16 cellular contexts compared by ENCODE assay signal in the genomic region with DNA sequence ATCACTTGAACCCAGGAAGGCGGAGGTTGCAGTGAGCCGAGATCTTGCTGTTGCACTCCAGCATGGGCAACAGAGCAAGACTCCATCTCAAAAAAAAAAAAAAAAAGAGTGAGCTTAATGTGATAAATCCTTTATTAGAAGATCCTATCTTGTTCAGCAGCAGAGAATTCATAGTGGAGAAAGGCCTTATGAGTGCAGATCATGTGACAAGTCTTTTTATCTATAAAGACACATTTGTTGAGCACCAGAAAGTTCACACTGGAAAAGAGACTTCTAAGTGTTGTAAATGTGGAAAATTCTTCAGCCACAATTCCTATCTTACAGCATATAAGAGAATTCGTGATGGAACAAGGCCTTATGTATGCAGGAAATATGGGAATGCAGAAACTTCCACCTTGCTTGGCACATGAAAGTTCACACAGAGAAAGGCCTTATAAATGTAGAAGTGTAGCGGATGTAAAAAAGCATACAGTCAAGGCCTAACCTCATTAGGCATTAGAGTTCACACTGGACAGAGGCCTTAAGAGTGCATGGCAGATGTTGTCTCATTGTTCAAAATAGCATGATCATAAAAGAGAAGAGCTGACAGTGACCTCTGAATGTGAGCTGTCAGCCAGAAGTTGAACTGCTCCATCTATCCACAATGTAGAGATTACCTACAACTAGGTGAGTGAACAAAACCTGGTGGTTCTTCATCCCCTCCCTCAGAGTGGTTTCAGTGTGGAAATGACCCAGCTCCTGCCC. TPM values are rescaled to one million over a fixed set of nuclear protein-coding genes. Genes with fewer than 3 reads are reported as not detected.
DNase-seq lines count a peak whose midpoint lies in the region; ATAC-seq and TF ChIP-seq lines count a peak whose summit lies in the region.
"Had no signal": no experiment of that assay in that cellular context is flagged by ENCODE, and none has a peak within 500 bp of the region (broad histone marks: within the 10 kb centered on the region; RNA-seq: fewer than 3 reads in every experiment).

No MANE protein-coding gene starts in this region.

- DNase-seq in CD8-positive, alpha-beta T cell = no peak
- DNase-seq in NCI-H69 (lab: John Stamatoyannopoulos, UW) = peak; percentile 24
- DNase-seq in erythroblast (lab: John Stamatoyannopoulos, UW) = peak; percentile 30 to 64
- DNase-seq in activated naive CD4-positive, alpha-beta T cell treated with anti-CD3 and anti-CD28 coated beads, Interleukin-2, amount 50 U/mL, for 72 hours (ENCODE audit: low spot score in 2 of 2) = no peak
- DNase-seq in body of pancreas = no peak
- DNase-seq: activated B cell treated with CpG ODN at 0.5 μM for 24 hours; activated gamma-delta T cell treated with Interleukin-2 at 50 U/mL for 16 hours; DMS79 treated with DMSO at 0.1 percent for 48 hours; effector CD8-positive, alpha-beta T cell; left cardiac atrium; NCI-H146; PC-3; SW 1271 had no signal

- no peak for TF ChIP-seq CTCF in CD8-positive, alpha-beta T cell (IDR thresholded peaks at IDR 0.05)
- TF ChIP-seq CTCF in neutrophil (IDR thresholded peaks at IDR 0.05) (no peak), body of pancreas (IDR thresholded peaks at IDR 0.05) (no peak)

- peaks cover 23% of the 10 kb centered on the region for H3K4me1 ChIP-seq in CD8-positive, alpha-beta T cell (ENCODE audit: insufficient read depth, low read length)
- H3K4me1 ChIP-seq in neutrophil (ENCODE audit: control insufficient read depth in 1 of 2, insufficient read depth in 1 of 2, low read depth in 1 of 2, low read length in 1 of 2) (peaks cover 8 to 9% of the 10 kb centered on the region in 2 experiments), body of pancreas (peaks cover 6% of the 10 kb centered on the region)

- no peaks in the 10 kb centered on the region for H3K27me3 ChIP-seq in CD8-positive, alpha-beta T cell (ENCODE audit: insufficient read depth, low read length)
- H3K27me3 ChIP-seq in neutrophil = no peaks in the 10 kb centered on the region
- H3K27me3 ChIP-seq in body of pancreas = no peaks in the 10 kb centered on the region

- H3K36me3 ChIP-seq in CD8-positive, alpha-beta T cell (ENCODE audit: insufficient read depth, low read length) = no peaks in the 10 kb centered on the region
- H3K36me3 ChIP-seq in neutrophil = no peaks in the 10 kb centered on the region
- H3K36me3 ChIP-seq in body of pancreas (replicated peaks in 1 of 2; ENCODE audit: insufficient read depth in 1 of 2, low read depth in 2 of 2) = no peaks in the 10 kb centered on the region

- ATAC-seq in CD8-positive, alpha-beta T cell = no peak
- ATAC-seq in HG02981 (IDR thresholded peaks at IDR 0.05; ENCODE audit: unreplicated experiment) (no peak), body of pancreas (no peak)
- ATAC-seq in activated naive CD4-positive, alpha-beta T cell treated with anti-CD3 and anti-CD28 coated beads, Interleukin-2, amount 50 U/mL, for 72 hours = no peak
- ATAC-seq: PC-3 had no signal

- peaks cover 72% of the 10 kb centered on the region for H3K4me1 Mint-ChIP-seq in CD8-positive, alpha-beta T cell (ENCODE audit: low read depth)

- intact Hi-C loops in CD8-positive, alpha-beta T cell (cut with DNase I, micrococcal nuclease) = no loop called here
- intact Hi-C loops in body of pancreas (cut with DNase I) = no loop called here

- POLR2A ChIA-PET in CD8-positive, alpha-beta T cell (lab: Charles Lee) = interaction anchor here (0.9 kb wide), 1 partner anchor 7 kb away, joined by 3 read pairs; no protein-coding TSS in a partner anchor

- no peak overlapping the region for H3K4me3 ChIP-seq in CD8-positive, alpha-beta T cell (ENCODE audit: low read depth, low read length)
- no peak overlapping the region for H3K4me3 ChIP-seq in neutrophil (ENCODE audit: low read depth in 1 of 2, low read length in 1 of 2)
- H3K4me3 ChIP-seq in body of pancreas = no peak overlapping the region

- H3K9me3 Mint-ChIP-seq in CD8-positive, alpha-beta T cell = no peaks in the 10 kb centered on the region
- H3K9me3 Mint-ChIP-seq in activated naive CD4-positive, alpha-beta T cell treated with anti-CD3 and anti-CD28 coated beads, Interleukin-2, amount 50 U/mL, for 72 hours = no peaks in the 10 kb centered on the region
- H3K9me3 Mint-ChIP-seq: activated B cell treated with CpG ODN at 0.5 μM for 24 hours, brain had no signal

- CTCF ChIA-PET in CD8-positive, alpha-beta T cell (lab: Charles Lee) = interaction anchor here (0.6 kb wide), 1 partner anchor 982 kb away, joined by 3 read pairs; no protein-coding TSS in a partner anchor

- H3K9me3 ChIP-seq in CD8-positive, alpha-beta T cell (ENCODE audit: low read length) = no peaks in the 10 kb centered on the region
- H3K9me3 ChIP-seq in neutrophil (no peaks in the 10 kb centered on the region), body of pancreas (no peaks in the 10 kb centered on the region)

- no peak overlapping the region for H3K4me3 Mint-ChIP-seq in CD8-positive, alpha-beta T cell
- H3K4me3 Mint-ChIP-seq: activated B cell treated with CpG ODN at 0.5 μM for 24 hours, brain had no signal

- H3K27ac Mint-ChIP-seq in CD8-positive, alpha-beta T cell = peak overlapping the region; percentile 23
- H3K27ac Mint-ChIP-seq in activated naive CD4-positive, alpha-beta T cell treated with anti-CD3 and anti-CD28 coated beads, Interleukin-2, amount 50 U/mL, for 72 hours = no peak overlapping the region

- TF ChIP-seq POLR2A in erythroblast (IDR thresholded peaks at IDR 0.05; ENCODE audit: low read length) (no peak), body of pancreas (IDR thresholded peaks at IDR 0.05) (no peak)

- no peak overlapping the region for H3K27ac ChIP-seq in CD8-positive, alpha-beta T cell (ENCODE audit: low read depth, low read length)
- peak overlapping the region; percentile 39 for H3K27ac ChIP-seq in neutrophil
- H3K27ac ChIP-seq in body of pancreas = no peak overlapping the region

- H3K36me3 Mint-ChIP-seq in CD8-positive, alpha-beta T cell = peaks cover 20% of the 10 kb centered on the region
- H3K36me3 Mint-ChIP-seq in activated naive CD4-positive, alpha-beta T cell treated with anti-CD3 and anti-CD28 coated beads, Interleukin-2, amount 50 U/mL, for 72 hours = peaks cover 0 to 28% of the 10 kb centered on the region in 2 donors

- 83 to 90% methylated on average over 4 of the region's 4 CpGs for WGBS in body of pancreas, 2 donors

- no peaks in the 10 kb centered on the region for H3K27me3 Mint-ChIP-seq in CD8-positive, alpha-beta T cell (ENCODE audit: low read depth)
- H3K27me3 Mint-ChIP-seq: activated B cell treated with CpG ODN at 0.5 μM for 24 hours, brain had no signal

RNA-seq across cellular contexts. Expression of a gene that starts 16.7 kb away (rescaled TPM):
- 10 to 100 TPM; 64.2 to 67.8 TPM for total RNA-seq in CD8-positive, alpha-beta T cell
- total RNA-seq in activated naive CD4-positive, alpha-beta T cell treated with anti-CD3 and anti-CD28 coated beads, Interleukin-2, amount 50 U/mL, for 72 hours = 10 to 100 TPM; 78.8 to 92.8 TPM
- 10 to 100 TPM; 29.1 to 35.6 TPM for total RNA-seq in body of pancreas

RNA-seq across cellular contexts. Expression of a gene that starts 38.3 kb away (rescaled TPM):
- 1 to 10 TPM; 4.7 to 4.9 TPM for total RNA-seq in CD8-positive, alpha-beta T cell
- 10 to 100 TPM; 10.7 to 14.6 TPM for total RNA-seq in activated naive CD4-positive, alpha-beta T cell treated with anti-CD3 and anti-CD28 coated beads, Interleukin-2, amount 50 U/mL, for 72 hours
- 10 to 100 TPM in 1 of 2 donors, 1 to 10 TPM in 1; 8.9 to 11.9 TPM for total RNA-seq in body of pancreas

Comparison
In these comparisons a context has a peak if more than half of its experiments do, and no peak if none do; other contexts are left out.
1. DNase-seq: peak in NCI-H69 (single experiment) and erythroblast (2 of 2); none in CD8-positive, alpha-beta T cell (0 of 7), activated naive CD4-positive, alpha-beta T cell treated with anti-CD3 and anti-CD28 coated beads, Interleukin-2, amount 50 U/mL, for 72 hours (0 of 2) and body of pancreas (0 of 4).